14 cellular contexts compared by ENCODE assay signal in the genomic region with DNA sequence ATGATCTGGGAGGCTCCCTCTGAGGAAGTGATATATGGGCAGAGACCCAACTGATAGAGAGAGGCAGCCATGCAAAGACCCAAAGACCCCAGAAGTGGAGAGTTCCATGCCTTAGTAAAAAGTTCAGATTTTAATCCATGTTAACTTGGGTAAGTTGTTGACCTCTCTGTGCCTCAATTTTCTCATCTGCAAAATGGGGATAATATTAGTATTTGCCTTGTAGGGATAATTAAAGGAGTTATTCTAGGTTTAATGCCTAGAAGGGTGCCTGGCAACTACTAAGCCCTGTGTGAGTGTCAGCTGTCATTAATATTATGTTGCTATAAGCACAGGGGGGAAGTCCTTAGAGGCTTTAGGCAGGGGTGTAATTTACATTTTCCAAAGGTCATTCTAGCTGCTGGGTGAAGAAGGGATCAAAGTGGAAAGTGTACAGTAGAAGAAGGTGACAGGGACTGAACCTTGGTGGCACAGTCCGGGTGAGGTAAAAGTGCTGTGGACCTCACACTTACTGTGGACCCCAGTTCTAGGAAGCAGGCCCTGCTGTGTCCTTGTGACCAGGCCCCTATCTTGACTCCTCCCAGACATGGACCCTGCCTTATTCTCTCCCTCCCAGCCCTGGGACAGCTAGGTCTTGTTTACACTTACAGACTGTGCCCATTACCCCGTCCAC.
"Had no signal": no experiment of that assay in that cellular context is flagged by ENCODE, and none has a peak within 500 bp of the region (broad histone marks: within the 10 kb centered on the region; RNA-seq: fewer than 3 reads in every experiment).

No MANE protein-coding gene starts in this region.

- H3K4me3 ChIP-seq: body of pancreas, dorsolateral prefrontal cortex, lung, psoas muscle, skin epidermis, thoracic aorta had no signal

- H3K27ac ChIP-seq: body of pancreas, psoas muscle, thoracic aorta had no signal

- ATAC-seq: body of pancreas, foreskin keratinocyte, psoas muscle, right cardiac atrium had no signal

- DNase-seq: activated CD4-positive, alpha-beta T cell treated with anti-CD3 and anti-CD28 coated beads, Interleukin-2, amount 50 U/mL, for 48 hours; activated naive CD4-positive, alpha-beta T cell; body of pancreas; dorsolateral prefrontal cortex; midbrain; psoas muscle; right cardiac atrium; stimulated activated CD4-positive, alpha-beta T cell treated with anti-CD3 and anti-CD28 coated beads, Interleukin-15, amount 100 ng/mL, for 24 hours; stimulated activated CD4-positive, alpha-beta T cell treated with anti-CD3 and anti-CD28 coated beads, Interleukin-2, amount 100 ng/mL, for 48 hours had no signal

- H3K9me3 ChIP-seq: body of pancreas, psoas muscle, thoracic aorta had no signal

- H3K9me3 Mint-ChIP-seq: T-helper 1 cell treated with Interleukin-12 subunit alpha and Interleukin-12 subunit beta and Interleukin-4 antibody, amounts not matched to agents 30 μg/mL and 1 μg/mL, for 36 hours had no signal

- H3K27me3 ChIP-seq: body of pancreas, dorsolateral prefrontal cortex, foreskin keratinocyte had no signal

- H3K27ac Mint-ChIP-seq: T-helper 1 cell treated with Interleukin-12 subunit alpha and Interleukin-12 subunit beta and Interleukin-4 antibody, amounts not matched to agents 30 μg/mL and 1 μg/mL, for 36 hours had no signal

- H3K36me3 ChIP-seq: thoracic aorta had no signal

- H3K4me3 Mint-ChIP-seq: T-helper 1 cell treated with Interleukin-12 subunit alpha and Interleukin-12 subunit beta and Interleukin-4 antibody, amounts not matched to agents 30 μg/mL and 1 μg/mL, for 36 hours had no signal
